Comparison of ENCODE assay signal across 14 cellular contexts in genomic region chr3:46986055-46986730, GRCh38. TPM values are rescaled to one million over a fixed set of nuclear protein-coding genes. Genes with fewer than 3 reads are reported as not detected.
DNase-seq lines count a peak whose midpoint lies in the region; ATAC-seq and TF ChIP-seq lines count a peak whose summit lies in the region.
"Had no signal": no experiment of that assay in that cellular context is flagged by ENCODE, and none has a peak within 500 bp of the region (broad histone marks: within the 10 kb centered on the region; RNA-seq: fewer than 3 reads in every experiment).

No MANE protein-coding gene starts in this region.

- H3K27ac Mint-ChIP-seq in activated naive CD4-positive, alpha-beta T cell treated with anti-CD3 and anti-CD28 coated beads, Interleukin-2, amount 50 U/mL, for 72 hours = peak overlapping the region; percentile 91
- H3K27ac Mint-ChIP-seq in memory B cell (peak overlapping the region; percentile 42), nephron progenitor cell (no peak overlapping the region)
- no peak overlapping the region for H3K27ac Mint-ChIP-seq in stimulated activated naive B cell treated with anti-CD40 and anti-IgM and Interleukin-4, amounts not matched to agents 10 μg/mL and 1 μg/mL and 100 μg/mL, for 72 hours

- TF ChIP-seq POLR2A in vagina (IDR thresholded peaks at IDR 0.05) = no peak

- H3K27ac ChIP-seq in right atrium auricular region = no peak overlapping the region
- peak overlapping the region; percentile 81 for H3K27ac ChIP-seq in vagina
- H3K27ac ChIP-seq: VCaP had no signal

- H3K9me3 Mint-ChIP-seq in activated naive CD4-positive, alpha-beta T cell treated with anti-CD3 and anti-CD28 coated beads, Interleukin-2, amount 50 U/mL, for 72 hours = no peaks in the 10 kb centered on the region
- H3K9me3 Mint-ChIP-seq in memory B cell (no peaks in the 10 kb centered on the region), nephron progenitor cell (no peaks in the 10 kb centered on the region)
- no peaks in the 10 kb centered on the region for H3K9me3 Mint-ChIP-seq in stimulated activated naive B cell treated with anti-CD40 and anti-IgM and Interleukin-4, amounts not matched to agents 10 μg/mL and 1 μg/mL and 100 μg/mL, for 72 hours

- H3K36me3 Mint-ChIP-seq in activated naive CD4-positive, alpha-beta T cell treated with anti-CD3 and anti-CD28 coated beads, Interleukin-2, amount 50 U/mL, for 72 hours = peaks cover 0 to 6% of the 10 kb centered on the region in 2 donors
- H3K36me3 Mint-ChIP-seq in memory B cell = no peaks in the 10 kb centered on the region
- H3K36me3 Mint-ChIP-seq in stimulated activated naive B cell treated with anti-CD40 and anti-IgM and Interleukin-4, amounts not matched to agents 10 μg/mL and 1 μg/mL and 100 μg/mL, for 72 hours = peaks cover 33 to 53% of the 10 kb centered on the region in 2 donors
- H3K36me3 Mint-ChIP-seq in nephron progenitor cell (ENCODE audit: low read depth) = no peaks in the 10 kb centered on the region

- intact Hi-C loops in Right ventricle myocardium superior (cut with DNase I) = no loop called here
- intact Hi-C loops in vagina (cut with DNase I) = no loop called here

- H3K4me3 ChIP-seq in right atrium auricular region = no peak overlapping the region
- H3K4me3 ChIP-seq in vagina = no peak overlapping the region
- H3K4me3 ChIP-seq: right lobe of liver had no signal

- peak; percentile 13 for DNase-seq in Right ventricle myocardium superior
- no peak for DNase-seq in right atrium auricular region (ENCODE audit: low spot score)
- DNase-seq in activated naive CD4-positive, alpha-beta T cell treated with anti-CD3 and anti-CD28 coated beads, Interleukin-2, amount 50 U/mL, for 72 hours (ENCODE audit: low spot score in 2 of 2) = no peak
- no peak for DNase-seq in memory B cell (ENCODE audit: low spot score in 2 of 2)
- no peak for DNase-seq in vagina (ENCODE audit: extremely low spot score in 2 of 2)
- DNase-seq in stimulated activated naive B cell treated with anti-CD40 and anti-IgM and Interleukin-4, amounts not matched to agents 10 μg/mL and 1 μg/mL and 100 μg/mL, for 72 hours = no peak
- DNase-seq in EL = no peak
- no peak for DNase-seq in nephron progenitor cell
- DNase-seq: GF-D8, NCI-H1417, NCI-H524 treated with DMSO at 0.1 percent for 48 hours, SIG-M5 had no signal

- no peaks in the 10 kb centered on the region for H3K27me3 Mint-ChIP-seq in memory B cell
- H3K27me3 Mint-ChIP-seq in stimulated activated naive B cell treated with anti-CD40 and anti-IgM and Interleukin-4, amounts not matched to agents 10 μg/mL and 1 μg/mL and 100 μg/mL, for 72 hours = no peaks in the 10 kb centered on the region
- peaks cover 10% of the 10 kb centered on the region for H3K27me3 Mint-ChIP-seq in nephron progenitor cell (ENCODE audit: low read depth, poor library complexity)

- peaks cover 0 to 30% of the 10 kb centered on the region in 2 donors for H3K4me1 ChIP-seq in right atrium auricular region
- H3K4me1 ChIP-seq in vagina = peaks cover 58% of the 10 kb centered on the region
- H3K4me1 ChIP-seq: right lobe of liver had no signal

- H3K4me1 Mint-ChIP-seq in memory B cell (peaks cover 71% of the 10 kb centered on the region), nephron progenitor cell (peaks cover 46% of the 10 kb centered on the region)
- peaks cover 68 to 90% of the 10 kb centered on the region in 2 donors for H3K4me1 Mint-ChIP-seq in stimulated activated naive B cell treated with anti-CD40 and anti-IgM and Interleukin-4, amounts not matched to agents 10 μg/mL and 1 μg/mL and 100 μg/mL, for 72 hours

- H3K9me3 ChIP-seq in right atrium auricular region (no peaks in the 10 kb centered on the region), vagina (no peaks in the 10 kb centered on the region)
- H3K9me3 ChIP-seq: right lobe of liver had no signal

- TF ChIP-seq CTCF in right atrium auricular region (IDR thresholded peaks at IDR 0.05) (no peak), vagina (IDR thresholded peaks at IDR 0.05) (no peak), nephron progenitor cell (IDR thresholded peaks at IDR 0.05) (no peak)

- ATAC-seq in Right ventricle myocardium superior (ENCODE audit: poor library complexity) (no peak), memory B cell (ENCODE audit: low read depth) (no peak)
- no peak for ATAC-seq in activated naive CD4-positive, alpha-beta T cell treated with anti-CD3 and anti-CD28 coated beads, Interleukin-2, amount 50 U/mL, for 72 hours
- no peak for ATAC-seq in stimulated activated naive B cell treated with anti-CD40 and anti-IgM and Interleukin-4, amounts not matched to agents 10 μg/mL and 1 μg/mL and 100 μg/mL, for 72 hours (replicated peaks)
- ATAC-seq: right lobe of liver had no signal

- H3K4me3 Mint-ChIP-seq in memory B cell (peak overlapping the region; percentile 2), nephron progenitor cell (no peak overlapping the region)
- H3K4me3 Mint-ChIP-seq in stimulated activated naive B cell treated with anti-CD40 and anti-IgM and Interleukin-4, amounts not matched to agents 10 μg/mL and 1 μg/mL and 100 μg/mL, for 72 hours = peak overlapping the region in 1 of 2 donors; percentile 66

- no peaks in the 10 kb centered on the region for H3K27me3 ChIP-seq in right atrium auricular region
- no peaks in the 10 kb centered on the region for H3K27me3 ChIP-seq in vagina
- H3K27me3 ChIP-seq: right lobe of liver had no signal

- no peaks in the 10 kb centered on the region for H3K36me3 ChIP-seq in right atrium auricular region
- H3K36me3 ChIP-seq in vagina = no peaks in the 10 kb centered on the region
- H3K36me3 ChIP-seq: right lobe of liver had no signal

RNA-seq across cellular contexts. Expression of gene NBEAL2, which starts 6.7 kb away (rescaled TPM):
- total RNA-seq in Right ventricle myocardium superior (11.7 TPM), right atrium auricular region (10 to 100 TPM in 1 of 2 donors, 1 to 10 TPM in 1; 7.5 to 15.3 TPM), vagina (227 TPM)
- 100 to 1,000 TPM in 1 of 2 donors, 10 to 100 TPM in 1; 75.7 to 122 TPM for total RNA-seq in activated naive CD4-positive, alpha-beta T cell treated with anti-CD3 and anti-CD28 coated beads, Interleukin-2, amount 50 U/mL, for 72 hours

RNA-seq across cellular contexts. Expression of gene CCDC12, which starts 9.6 kb away (rescaled TPM):
- total RNA-seq in Right ventricle myocardium superior (29.2 TPM), right atrium auricular region (10 to 100 TPM; 27.5 to 38.6 TPM), vagina (55.5 TPM)
- total RNA-seq in activated naive CD4-positive, alpha-beta T cell treated with anti-CD3 and anti-CD28 coated beads, Interleukin-2, amount 50 U/mL, for 72 hours = 10 to 100 TPM; 49.3 to 55.2 TPM

Comparison
In these comparisons a context has a peak if more than half of its experiments do, and no peak if none do; other contexts are left out.
1. H3K27ac Mint-ChIP-seq: peak in activated naive CD4-positive, alpha-beta T cell treated with anti-CD3 and anti-CD28 coated beads, Interleukin-2, amount 50 U/mL, for 72 hours (2 of 2) and memory B cell (single experiment); none in stimulated activated naive B cell treated with anti-CD40 and anti-IgM and Interleukin-4, amounts not matched to agents 10 μg/mL and 1 μg/mL and 100 μg/mL, for 72 hours (single experiment) and nephron progenitor cell (single experiment).